Comparison of ENCODE assay signal across 14 cellular contexts in the genomic region with DNA sequence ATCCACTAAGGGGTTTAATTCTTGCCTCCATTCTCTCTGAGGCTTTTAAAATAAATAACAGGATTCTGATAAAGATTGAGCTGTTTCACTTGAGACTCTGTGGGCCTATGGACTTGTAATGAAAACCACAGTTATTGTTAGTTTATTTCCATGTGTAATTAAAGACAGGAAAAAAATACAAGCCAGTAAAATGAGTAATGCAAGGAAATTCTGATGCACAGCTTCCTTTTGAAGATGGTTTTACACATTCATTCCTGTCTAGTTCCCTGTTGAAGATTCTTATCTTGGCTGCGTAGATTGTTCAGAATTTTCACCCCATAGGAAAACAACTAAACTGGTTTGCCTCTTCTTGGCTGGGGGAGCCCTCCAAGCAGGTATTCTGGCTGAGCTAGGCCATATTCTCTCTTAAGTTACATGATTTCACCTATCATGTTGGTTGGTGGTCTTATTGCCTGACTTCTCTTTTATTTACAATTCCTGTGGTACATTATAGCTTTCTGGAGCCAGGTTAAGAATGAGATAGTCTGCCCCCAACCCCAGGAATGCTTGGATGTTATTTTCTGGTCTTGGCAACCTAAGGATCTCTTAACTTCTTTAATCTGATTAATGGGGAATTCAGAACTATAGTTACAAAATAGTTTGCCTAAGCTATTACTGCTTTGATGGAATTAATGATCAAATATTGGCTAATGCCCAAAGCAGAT.
DNase-seq lines count a peak whose midpoint lies in the region; ATAC-seq and TF ChIP-seq lines count a peak whose summit lies in the region.
"Had no signal": no experiment of that assay in that cellular context is flagged by ENCODE, and none has a peak within 500 bp of the region (broad histone marks: within the 10 kb centered on the region; RNA-seq: fewer than 3 reads in every experiment).

No MANE protein-coding gene starts in this region.

- no peaks in the 10 kb centered on the region for H3K27me3 ChIP-seq in foreskin keratinocyte

- H3K4me1 ChIP-seq in foreskin keratinocyte: no peaks in the 10 kb centered on the region

- no peaks in the 10 kb centered on the region for H3K36me3 Mint-ChIP-seq in activated CD4-positive, alpha-beta T cell treated with anti-CD3 and anti-CD28 coated beads, Interleukin-2, amount 10 ng/mL, durations not matched to agents 7 days and 5 days (ENCODE audit: low read depth)
- H3K36me3 Mint-ChIP-seq: WTC11 had no signal

- DNase-seq in H4 (ENCODE audit: low spot score): peak; percentile 37
- peak; percentile 16 for DNase-seq in amniotic stem cell (lab: John Stamatoyannopoulos, UW)
- peak in 1 of 2 donors; percentile 62 for DNase-seq in foreskin keratinocyte
- DNase-seq in cortex of kidney (lab: John Stamatoyannopoulos, UW): no peak
- DNase-seq in activated CD4-positive, alpha-beta T cell treated with anti-CD3 and anti-CD28 coated beads, Interleukin-2, amount 10 ng/mL, durations not matched to agents 7 days and 5 days: no peak
- no peak for DNase-seq in stimulated activated naive CD8-positive, alpha-beta T cell treated with anti-CD3 and anti-CD28 coated beads, Interleukin-15, Interleukin-2, amounts not matched to agents 100 U/mL and 50 U/mL, for 24 hours
- DNase-seq: activated effector memory CD4-positive, alpha-beta T cell treated with Interleukin-2 at 50 U/mL for 16 hours; anterior cingulate cortex; GF-D8; NCI-H2029; NCI-H526; stimulated activated naive CD8-positive, alpha-beta T cell treated with anti-CD3 and anti-CD28 coated beads, Interleukin-15, amount 100 ng/mL, for 72 hours had no signal

- CTCF ChIA-PET in activated CD4-positive, alpha-beta T cell treated with anti-CD3 and anti-CD28 coated beads, Interleukin-2, amount 10 ng/mL, durations not matched to agents 7 days and 5 days (lab: Charles Lee): no interaction called here

- H3K4me1 Mint-ChIP-seq in activated CD4-positive, alpha-beta T cell treated with anti-CD3 and anti-CD28 coated beads, Interleukin-2, amount 10 ng/mL, durations not matched to agents 7 days and 5 days: no peaks in the 10 kb centered on the region
- H3K4me1 Mint-ChIP-seq: stimulated activated naive CD8-positive, alpha-beta T cell treated with anti-CD3 and anti-CD28 coated beads, Interleukin-15, amount 100 ng/mL, for 72 hours had no signal

- ATAC-seq in foreskin keratinocyte: peak; percentile 31
- ATAC-seq in HG03108 (IDR thresholded peaks at IDR 0.05; ENCODE audit: unreplicated experiment): no peak
- no peak for ATAC-seq in stimulated activated naive CD8-positive, alpha-beta T cell treated with anti-CD3 and anti-CD28 coated beads, Interleukin-15, Interleukin-2, amounts not matched to agents 100 U/mL and 50 U/mL, for 24 hours
- ATAC-seq: stimulated activated naive CD8-positive, alpha-beta T cell treated with anti-CD3 and anti-CD28 coated beads, Interleukin-15, amount 100 ng/mL, for 72 hours; WTC11 had no signal

- POLR2A ChIA-PET in activated CD4-positive, alpha-beta T cell treated with anti-CD3 and anti-CD28 coated beads, Interleukin-2, amount 10 ng/mL, durations not matched to agents 7 days and 5 days (lab: Charles Lee): no interaction called here

- no peak overlapping the region for H3K27ac Mint-ChIP-seq in activated CD4-positive, alpha-beta T cell treated with anti-CD3 and anti-CD28 coated beads, Interleukin-2, amount 10 ng/mL, durations not matched to agents 7 days and 5 days
- H3K27ac Mint-ChIP-seq: stimulated activated naive CD8-positive, alpha-beta T cell treated with anti-CD3 and anti-CD28 coated beads, Interleukin-15, amount 100 ng/mL, for 72 hours; WTC11 had no signal

- no peak for TF ChIP-seq CTCF in foreskin keratinocyte (conservative IDR thresholded peaks at IDR 0.05)

- H3K4me3 Mint-ChIP-seq in activated CD4-positive, alpha-beta T cell treated with anti-CD3 and anti-CD28 coated beads, Interleukin-2, amount 10 ng/mL, durations not matched to agents 7 days and 5 days: no peak overlapping the region
- H3K4me3 Mint-ChIP-seq: stimulated activated naive CD8-positive, alpha-beta T cell treated with anti-CD3 and anti-CD28 coated beads, Interleukin-15, amount 100 ng/mL, for 72 hours; WTC11 had no signal

- H3K27me3 Mint-ChIP-seq in activated CD4-positive, alpha-beta T cell treated with anti-CD3 and anti-CD28 coated beads, Interleukin-2, amount 10 ng/mL, durations not matched to agents 7 days and 5 days: no peaks in the 10 kb centered on the region
- H3K27me3 Mint-ChIP-seq: stimulated activated naive CD8-positive, alpha-beta T cell treated with anti-CD3 and anti-CD28 coated beads, Interleukin-15, amount 100 ng/mL, for 72 hours had no signal

- no peaks in the 10 kb centered on the region for H3K9me3 Mint-ChIP-seq in activated CD4-positive, alpha-beta T cell treated with anti-CD3 and anti-CD28 coated beads, Interleukin-2, amount 10 ng/mL, durations not matched to agents 7 days and 5 days
- H3K9me3 Mint-ChIP-seq: WTC11 had no signal

- H3K27ac ChIP-seq in foreskin keratinocyte: no peak overlapping the region

Comparison
In these comparisons a context has a peak if more than half of its experiments do, and no peak if none do; other contexts are left out.
1. DNase-seq: peak in H4 (single experiment) and amniotic stem cell (single experiment); none in cortex of kidney (single experiment), activated CD4-positive, alpha-beta T cell treated with anti-CD3 and anti-CD28 coated beads, Interleukin-2, amount 10 ng/mL, durations not matched to agents 7 days and 5 days (single experiment) and stimulated activated naive CD8-positive, alpha-beta T cell treated with anti-CD3 and anti-CD28 coated beads, Interleukin-15, Interleukin-2, amounts not matched to agents 100 U/mL and 50 U/mL, for 24 hours (single experiment).